ENCODE assay signal across 1 cellular context in the genomic region with DNA sequence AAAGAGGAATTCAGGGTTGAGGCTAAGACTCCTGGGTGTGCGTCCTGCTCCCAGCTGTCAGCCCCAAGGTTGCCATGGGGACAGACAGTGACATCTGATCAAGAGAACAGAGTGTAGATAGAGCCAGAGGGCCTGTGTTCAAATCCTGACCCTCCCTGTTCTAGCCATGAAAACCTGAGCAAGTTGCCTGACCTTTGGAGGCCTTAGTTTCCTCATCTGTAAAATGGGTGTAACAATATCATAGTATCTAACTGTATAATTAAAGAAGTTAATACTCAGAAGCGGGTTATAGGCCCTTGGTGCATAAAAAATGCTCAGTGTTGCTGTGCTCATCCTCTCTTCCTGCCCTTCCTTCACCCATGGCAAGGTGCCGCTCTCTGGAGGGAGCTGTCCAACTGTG.
TF ChIP-seq lines count a peak whose summit lies in the region.

No MANE protein-coding gene starts in this region.

TF ChIP-seq in HepG2, 621 proteins besides CTCF, POLR2A, EP300 and RAD21:
- TF ChIP-seq CHD4 (IDR thresholded peaks at IDR 0.05; ENCODE audit: borderline replicate concordance, low read length) = no peak
- no peak for TF ChIP-seq PRMT3 (CRISPR knock-in tag; IDR thresholded peaks at IDR 0.05; ENCODE audit: borderline replicate concordance, low read depth)
- TF ChIP-seq ZNF564 (CRISPR knock-in tag; IDR thresholded peaks at IDR 0.05) = no peak
- no peak for TF ChIP-seq CENPX (CRISPR knock-in tag; IDR thresholded peaks at IDR 0.05)
- TF ChIP-seq ZNF629 (CRISPR knock-in tag; conservative IDR thresholded peaks at IDR 0.05) = peak; percentile 60
- no peak for TF ChIP-seq ZBTB38 (CRISPR knock-in tag; IDR thresholded peaks at IDR 0.05)
- no peak for TF ChIP-seq TBL1XR1 (IDR thresholded peaks at IDR 0.05; ENCODE audit: borderline replicate concordance, low read length, partially characterized antibody)
TF ChIP-seq in HepG2: peak in this region for 1.
